19 cellular contexts compared by ENCODE assay signal in genomic region chr6:17591292-17591691, GRCh38. TPM values are rescaled to one million over a fixed set of nuclear protein-coding genes. Genes with fewer than 3 reads are reported as not detected.
DNase-seq lines count a peak whose midpoint lies in the region; ATAC-seq, FAIRE-seq and TF ChIP-seq lines count a peak whose summit lies in the region.
"Had no signal": no experiment of that assay in that cellular context is flagged by ENCODE, and none has a peak within 500 bp of the region (broad histone marks: within the 10 kb centered on the region; RNA-seq: fewer than 3 reads in every experiment).

No MANE protein-coding gene starts in this region.

- no peaks in the 10 kb centered on the region for H3K9me3 Mint-ChIP-seq in dendritic cell treated with granulocyte-macrophage colony-stimulating factor and Interleukin-4, amounts not matched to agents 40 ng/mL and 50 ng/mL, for 4 days

- intact Hi-C loops in dendritic cell treated with granulocyte-macrophage colony-stimulating factor and Interleukin-4, amounts not matched to agents 40 ng/mL and 50 ng/mL, for 4 days (cut with micrococcal nuclease) = no loop called here
- intact Hi-C loops in spleen (cut with DNase I; ENCODE audit: low total_unique reads) = no loop called here

- no peak for TF ChIP-seq POLR2A in spleen (IDR thresholded peaks at IDR 0.05)

- H3K27ac ChIP-seq in spleen = peak overlapping the region in 7 of 8 donors; percentile 39 to 86 (median 50)

- no peaks in the 10 kb centered on the region for H3K9me3 ChIP-seq in spleen
- H3K9me3 ChIP-seq: BE2C had no signal

- WGBS in spleen, 5 donors = 15 to 57% (median 42%) methylated on average over 1 of the region's 1 CpG

- H3K4me1 ChIP-seq in spleen = peaks cover 0 to 10% (median 0%) of the 10 kb centered on the region in 6 donors
- H3K4me1 ChIP-seq: BE2C had no signal

- H3K36me3 ChIP-seq in spleen = no peaks in the 10 kb centered on the region
- H3K36me3 ChIP-seq: BE2C had no signal

- H3K36me3 Mint-ChIP-seq in dendritic cell treated with granulocyte-macrophage colony-stimulating factor and Interleukin-4, amounts not matched to agents 40 ng/mL and 50 ng/mL, for 4 days (ENCODE audit: low read depth) = no peaks in the 10 kb centered on the region

- DNase-seq in GM19239 (ENCODE audit: insufficient read length, low spot score) (no peak), NOMO-1 (lab: John Stamatoyannopoulos, UW; ENCODE audit: unreplicated experiment in 2 of 2) (peak; percentile 24 to 83), spleen (no peak), DMS79 (lab: John Stamatoyannopoulos, UW) (no peak), AML-193 (lab: John Stamatoyannopoulos, UW) (no peak)
- DNase-seq: BE2C, DMS 273 treated with DMSO at 0.1 percent for 48 hours, H7, IMR-90, Kasumi-1, NCI-H1436, NCI-H2081 treated with DMSO at 0.1 percent for 48 hours, NCI-H345, NCI-H69, SHP77 treated with DMSO at 0.1 percent for 48 hours, SW 1271 had no signal

- H3K27me3 ChIP-seq in spleen (replicated peaks in 1 of 7) = no peaks in the 10 kb centered on the region
- H3K27me3 ChIP-seq: BE2C had no signal

- TF ChIP-seq CTCF in spleen (IDR thresholded peaks at IDR 0.05 in 8 of 11, conservative IDR thresholded peaks at IDR 0.05 in 3 of 11) = no peak

- FAIRE-seq in GM19239 (lab: Jason Lieb, UNC) = peak; percentile 21
- FAIRE-seq: RCC 7860 had no signal

- ATAC-seq in GM21367 (IDR thresholded peaks at IDR 0.05; ENCODE audit: unreplicated experiment) = no peak

- H3K4me3 ChIP-seq in spleen = peak overlapping the region in 1 of 8 donors; percentile 33

- peaks cover 1% of the 10 kb centered on the region for H3K27me3 Mint-ChIP-seq in dendritic cell treated with granulocyte-macrophage colony-stimulating factor and Interleukin-4, amounts not matched to agents 40 ng/mL and 50 ng/mL, for 4 days

- peak overlapping the region; percentile 69 for H3K27ac Mint-ChIP-seq in dendritic cell treated with granulocyte-macrophage colony-stimulating factor and Interleukin-4, amounts not matched to agents 40 ng/mL and 50 ng/mL, for 4 days

- H3K4me1 Mint-ChIP-seq in dendritic cell treated with granulocyte-macrophage colony-stimulating factor and Interleukin-4, amounts not matched to agents 40 ng/mL and 50 ng/mL, for 4 days (ENCODE audit: low read depth) = peaks cover 21% of the 10 kb centered on the region

- no peak overlapping the region for H3K4me3 Mint-ChIP-seq in dendritic cell treated with granulocyte-macrophage colony-stimulating factor and Interleukin-4, amounts not matched to agents 40 ng/mL and 50 ng/mL, for 4 days

RNA-seq across cellular contexts. Expression of gene FAM8A1, which starts 8.8 kb away (rescaled TPM):
- total RNA-seq in spleen = 10 to 100 TPM; 17.0 to 31.5 (median 22.8) TPM
- 1 to 10 TPM; 3.0 to 5.1 (median 5.0) TPM for polyA plus RNA-seq in spleen

Comparison
In these comparisons a context has a peak if more than half of its experiments do, and no peak if none do; other contexts are left out.
1. DNase-seq: peak in NOMO-1 (2 of 2); none in GM19239 (single experiment), spleen (single experiment), DMS79 (single experiment) and AML-193 (0 of 2).